In genomic region chr3:160577551-160578195, GRCh38 we compare ENCODE assay signal across 1 cellular context.
TF ChIP-seq lines count a peak whose summit lies in the region.

No MANE protein-coding gene starts in this region.

TF ChIP-seq in SK-N-SH, 30 proteins besides CTCF, POLR2A, EP300 and RAD21 (continued from another document):
- TF ChIP-seq YY1 (IDR thresholded peaks at IDR 0.05; ENCODE audit: low read depth): no peak
